Comparison of ENCODE assay signal across 23 cellular contexts in the genomic region with DNA sequence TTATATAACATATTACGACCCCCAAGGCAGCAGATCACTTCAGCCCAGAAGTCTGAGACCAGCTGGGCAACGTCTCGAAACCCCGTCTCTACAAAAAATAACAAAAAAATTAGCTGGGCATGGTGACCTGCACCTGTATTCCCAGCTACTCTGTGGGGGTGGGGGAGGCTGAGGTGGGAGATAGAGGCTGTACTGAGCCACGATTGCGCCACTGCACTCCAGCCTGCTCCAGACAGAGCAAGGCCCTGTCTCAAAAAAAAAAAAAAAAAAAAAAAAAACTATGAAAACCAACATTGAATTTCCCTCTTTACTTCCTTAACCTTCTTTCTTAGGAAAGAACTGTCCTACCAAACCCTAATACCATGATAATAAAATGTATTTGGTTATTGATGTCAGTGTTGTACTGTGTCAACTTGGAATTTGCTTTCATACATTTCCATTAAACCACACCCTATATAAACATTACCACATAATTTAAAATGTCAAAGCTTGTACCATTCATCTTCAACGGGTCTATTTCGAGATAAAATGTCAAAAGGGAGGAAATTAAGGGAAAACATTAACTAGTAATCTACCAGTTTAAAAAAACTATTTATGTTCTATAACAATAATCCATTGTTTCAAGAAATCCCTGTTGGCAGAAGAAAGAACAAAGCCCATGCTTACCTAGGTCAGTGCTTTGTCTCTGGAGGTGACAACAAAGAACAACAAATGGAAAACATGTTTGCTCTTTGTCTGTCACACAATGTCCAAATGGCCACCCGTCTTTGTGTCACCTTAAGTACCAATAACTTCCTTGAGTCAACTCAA. TPM values are rescaled to one million over a fixed set of nuclear protein-coding genes. Genes with fewer than 3 reads are reported as not detected.
DNase-seq lines count a peak whose midpoint lies in the region; TF ChIP-seq lines count a peak whose summit lies in the region.
"Had no signal": no experiment of that assay in that cellular context is flagged by ENCODE, and none has a peak within 500 bp of the region (broad histone marks: within the 10 kb centered on the region; RNA-seq: fewer than 3 reads in every experiment).

No MANE protein-coding gene starts in this region.

- peak; percentile 41 for DNase-seq in Caki2 (ENCODE audit: low read depth)
- peak; percentile 69 for DNase-seq in LoVo (ENCODE audit: low spot score)
- DNase-seq in dorsolateral prefrontal cortex: no peak
- no peak for DNase-seq in activated CD4-positive, alpha-beta memory T cell treated with anti-CD3 and anti-CD28 coated beads for 36 hours
- DNase-seq in NCI-H2227 (lab: John Stamatoyannopoulos, UW; ENCODE audit: unreplicated experiment): no peak
- DNase-seq in cerebellar cortex (ENCODE audit: low spot score): no peak
- DNase-seq in activated CD8-positive, alpha-beta memory T cell treated with anti-CD3 and anti-CD28 coated beads, Interleukin-2, amount 50 U/mL, for 48 hours: no peak
- DNase-seq: DMS79 treated with DMSO at 0.1 percent for 48 hours; foreskin keratinocyte; H7; mesenchymal stem cell; NCI-H1105 treated with DMSO at 0.1 percent for 48 hours; NCI-H2171; NCI-H774; SHP77; stimulated activated CD4-positive, alpha-beta T cell treated with anti-CD3 and anti-CD28 coated beads, Interleukin-4, amount 100 ng/mL, for 1 hour; SW 1271 had no signal

- H3K27ac ChIP-seq in dorsolateral prefrontal cortex: peak overlapping the region in 32 of 59 donors; percentile 0 to 74 (median 32)
- H3K27ac ChIP-seq in muscle layer of duodenum (ENCODE audit: low read length): peak overlapping the region; percentile 13
- H3K27ac ChIP-seq: foreskin keratinocyte, skin epidermis, tibial nerve had no signal

- no peaks in the 10 kb centered on the region for H3K36me3 ChIP-seq in muscle layer of duodenum (ENCODE audit: control insufficient read depth in 1 of 2, insufficient read depth in 2 of 2, low read length in 2 of 2)
- H3K36me3 ChIP-seq: tibial nerve had no signal

- in situ Hi-C loops in Caki2 (cut with HindIII; ENCODE audit: low pct_unique_long_range_greater_than_20kb, low sequenced_read_pairs): no loop called here

- no peaks in the 10 kb centered on the region for H3K9me3 Mint-ChIP-seq in activated CD4-positive, alpha-beta memory T cell treated with anti-CD3 and anti-CD28 coated beads for 36 hours
- H3K9me3 Mint-ChIP-seq: nephron; stimulated activated naive CD8-positive, alpha-beta T cell treated with anti-CD3 and anti-CD28 coated beads, Interleukin-15, Interleukin-2, amounts not matched to agents 100 ng/mL and 50 ng/mL, for 24 hours had no signal

- H3K27me3 ChIP-seq in dorsolateral prefrontal cortex (no peaks in the 10 kb centered on the region), muscle layer of duodenum (ENCODE audit: low read depth, low read length) (no peaks in the 10 kb centered on the region)
- H3K27me3 ChIP-seq: foreskin keratinocyte, tibial nerve had no signal

- intact Hi-C loops in dorsolateral prefrontal cortex (cut with DNase I): no loop called here
- intact Hi-C loops in activated CD4-positive, alpha-beta memory T cell treated with anti-CD3 and anti-CD28 coated beads for 36 hours (cut with micrococcal nuclease): no loop called here

- TF ChIP-seq CTCF in dorsolateral prefrontal cortex (IDR thresholded peaks at IDR 0.05 in 54 of 56, conservative IDR thresholded peaks at IDR 0.05 in 2 of 56; ENCODE audit: low read depth in 1 of 56, partially characterized antibody in 56 of 56): no peak

- H3K9me3 ChIP-seq in muscle layer of duodenum (ENCODE audit: control insufficient read depth in 1 of 2, low read length in 2 of 2): no peaks in the 10 kb centered on the region
- H3K9me3 ChIP-seq: tibial nerve had no signal

- H3K4me1 Mint-ChIP-seq in activated CD4-positive, alpha-beta memory T cell treated with anti-CD3 and anti-CD28 coated beads for 36 hours (ENCODE audit: low read depth): peaks cover 16% of the 10 kb centered on the region
- H3K4me1 Mint-ChIP-seq: nephron had no signal

- no peak overlapping the region for H3K27ac Mint-ChIP-seq in activated CD4-positive, alpha-beta memory T cell treated with anti-CD3 and anti-CD28 coated beads for 36 hours
- H3K27ac Mint-ChIP-seq: activated naive CD8-positive, alpha-beta T cell; nephron; stimulated activated naive CD8-positive, alpha-beta T cell treated with anti-CD3 and anti-CD28 coated beads, Interleukin-15, Interleukin-2, amounts not matched to agents 100 ng/mL and 50 ng/mL, for 24 hours had no signal

- POLR2A ChIA-PET in activated CD4-positive, alpha-beta memory T cell treated with anti-CD3 and anti-CD28 coated beads for 36 hours (lab: Charles Lee): no interaction called here

- peak overlapping the region in 1 of 59 donors; percentile 1 for H3K4me3 ChIP-seq in dorsolateral prefrontal cortex
- no peak overlapping the region for H3K4me3 ChIP-seq in muscle layer of duodenum (ENCODE audit: low read depth in 1 of 2, low read length in 2 of 2)
- H3K4me3 ChIP-seq: skin epidermis, tibial nerve had no signal

- no peak overlapping the region for H3K4me3 Mint-ChIP-seq in activated CD4-positive, alpha-beta memory T cell treated with anti-CD3 and anti-CD28 coated beads for 36 hours
- H3K4me3 Mint-ChIP-seq: activated naive CD8-positive, alpha-beta T cell; nephron; stimulated activated naive CD8-positive, alpha-beta T cell treated with anti-CD3 and anti-CD28 coated beads, Interleukin-15, Interleukin-2, amounts not matched to agents 100 ng/mL and 50 ng/mL, for 24 hours had no signal

- no peaks in the 10 kb centered on the region for H3K4me1 ChIP-seq in muscle layer of duodenum (ENCODE audit: control insufficient read depth in 1 of 2, insufficient read depth in 2 of 2, low read length in 2 of 2)
- H3K4me1 ChIP-seq: foreskin keratinocyte had no signal

- CTCF ChIA-PET in activated CD4-positive, alpha-beta memory T cell treated with anti-CD3 and anti-CD28 coated beads for 36 hours (lab: Charles Lee): interaction anchor here (0.9 to 1.2 kb wide), 2 partner anchors 12 to 36 kb away, joined by 3 to 4 read pairs; no protein-coding TSS in a partner anchor

- H3K27me3 Mint-ChIP-seq in activated CD4-positive, alpha-beta memory T cell treated with anti-CD3 and anti-CD28 coated beads for 36 hours: no peaks in the 10 kb centered on the region
- H3K27me3 Mint-ChIP-seq: activated naive CD8-positive, alpha-beta T cell; stimulated activated naive CD8-positive, alpha-beta T cell treated with anti-CD3 and anti-CD28 coated beads, Interleukin-15, Interleukin-2, amounts not matched to agents 100 ng/mL and 50 ng/mL, for 24 hours had no signal

- no peaks in the 10 kb centered on the region for H3K36me3 Mint-ChIP-seq in activated CD4-positive, alpha-beta memory T cell treated with anti-CD3 and anti-CD28 coated beads for 36 hours

RNA-seq across cellular contexts. Expression of gene GALNT4, which starts 17.4 kb away (rescaled TPM):
- total RNA-seq in Caki2 (2014; rRNA removed; shearing (Covaris generic); ENCODE audit: low replicate concordance): 2.3 and 3.4 TPM in 2 replicates
- total RNA-seq in dorsolateral prefrontal cortex: 1 to 10 TPM; 1.1 to 6.8 (median 3.4) TPM
- total RNA-seq in activated CD4-positive, alpha-beta memory T cell treated with anti-CD3 and anti-CD28 coated beads for 36 hours: 1 to 10 TPM; 5.8 to 6.0 TPM

RNA-seq across cellular contexts. Expression of gene POC1B, which starts 18.6 kb away (rescaled TPM):
- total RNA-seq in Caki2 (2014; rRNA removed; shearing (Covaris generic); ENCODE audit: low replicate concordance): 4.7 and 7.8 TPM in 2 replicates
- total RNA-seq in dorsolateral prefrontal cortex: 10 to 100 TPM; 16.8 to 60.1 (median 33.0) TPM
- total RNA-seq in activated CD4-positive, alpha-beta memory T cell treated with anti-CD3 and anti-CD28 coated beads for 36 hours: 10 to 100 TPM; 38.2 to 40.9 TPM

Comparison
In these comparisons a context has a peak if more than half of its experiments do, and no peak if none do; other contexts are left out.
1. DNase-seq: peak in Caki2 (single experiment) and LoVo (single experiment); none in dorsolateral prefrontal cortex (0 of 10), activated CD4-positive, alpha-beta memory T cell treated with anti-CD3 and anti-CD28 coated beads for 36 hours (single experiment), NCI-H2227 (single experiment), cerebellar cortex (single experiment) and activated CD8-positive, alpha-beta memory T cell treated with anti-CD3 and anti-CD28 coated beads, Interleukin-2, amount 50 U/mL, for 48 hours (single experiment).